ENCODE assay signal across 8 cellular contexts in genomic region chr12:110403146-110403974, GRCh38. TPM values are rescaled to one million over a fixed set of nuclear protein-coding genes. Genes with fewer than 3 reads are reported as not detected.
DNase-seq lines count a peak whose midpoint lies in the region; ATAC-seq and TF ChIP-seq lines count a peak whose summit lies in the region.

Gene ANAPC7 (minus strand): TSS chr12:110403708. CDS start chr12:110403627, 81 bp downstream.

- peak within 1 kb of the TSS; percentile 86 for H3K27ac ChIP-seq in CD4-positive, alpha-beta T cell (ENCODE audit: low read depth, low read length)
- H3K27ac ChIP-seq in epithelial cell of prostate, result peak within 1 kb of the TSS; percentile 90

- peak within 1 kb of the TSS; percentile 98 for H3K4me3 ChIP-seq in mucosa of descending colon

- intact Hi-C loops in CD4-positive, alpha-beta T cell (cut with DNase I, micrococcal nuclease), result loop anchor here (1.0 to 10.0 kb wide), 6 partner anchors 28 to 689 kb away; partner anchors contain the start of genes ANKRD13A (in 1 of the 2), ATP2A2 (in 1 of the 2), FAM222A (in 1 of the 2) and GIT2 (in 1 of the 2)
- intact Hi-C loops in mucosa of descending colon (cut with DNase I, micrococcal nuclease), result no loop called here

- H3K4me3 Mint-ChIP-seq in CD4-positive, alpha-beta T cell, result peak within 1 kb of the TSS; percentile 99

- no peak for TF ChIP-seq CTCF in CD4-positive, alpha-beta T cell (IDR thresholded peaks at IDR 0.05)
- TF ChIP-seq CTCF in mucosa of descending colon (IDR thresholded peaks at IDR 0.05), result no peak

- H3K4me1 Mint-ChIP-seq in CD4-positive, alpha-beta T cell (ENCODE audit: low read depth), result peaks cover 41% of the 10 kb centered on the region

- POLR2A ChIA-PET in CD4-positive, alpha-beta T cell (lab: Charles Lee), result interaction anchor here (0.6 to 2.2 kb wide), 6 partner anchors 17 to 123 kb away, joined by 3 to 12 read pairs (median 6); partner anchors contain the start of genes FAM216A, GPN3, RAD9B and VPS29

- no peaks in the 10 kb centered on the region for H3K27me3 ChIP-seq in CD4-positive, alpha-beta T cell (ENCODE audit: control insufficient read depth, insufficient read depth, low read length)

- H3K9me3 Mint-ChIP-seq in CD4-positive, alpha-beta T cell, result no peaks in the 10 kb centered on the region

- peaks cover 30% of the 10 kb centered on the region for H3K36me3 Mint-ChIP-seq in CD4-positive, alpha-beta T cell (ENCODE audit: low read depth)

- TF ChIP-seq EP300 in Ishikawa (IDR thresholded peaks at IDR 0.05; ENCODE audit: borderline replicate concordance), result no peak

- CTCF ChIA-PET in CD4-positive, alpha-beta T cell (lab: Charles Lee), result interaction anchor here (1.5 to 3.7 kb wide), 3 partner anchors 28 to 65 kb away, joined by 4 to 13 read pairs (median 10); partner anchors contain the start of genes ARPC3, FAM216A and GPN3

- H3K27ac Mint-ChIP-seq in CD4-positive, alpha-beta T cell, result peak within 1 kb of the TSS; percentile 98

- no peaks in the 10 kb centered on the region for H3K27me3 Mint-ChIP-seq in CD4-positive, alpha-beta T cell

- ATAC-seq in CD4-positive, alpha-beta T cell (ENCODE audit: poor library complexity), result peak; percentile 94
- peak; percentile 74 for ATAC-seq in GM21423 (IDR thresholded peaks at IDR 0.05; ENCODE audit: unreplicated experiment)
- ATAC-seq in mucosa of descending colon, result peak; percentile 99

- H3K9me3 ChIP-seq in CD4-positive, alpha-beta T cell (ENCODE audit: control insufficient read depth, low read length), result no peaks in the 10 kb centered on the region
- H3K9me3 ChIP-seq in mucosa of descending colon, result no peaks in the 10 kb centered on the region

- peaks cover 3% of the 10 kb centered on the region for H3K36me3 ChIP-seq in mucosa of descending colon (ENCODE audit: low read depth)

- peaks cover 7% of the 10 kb centered on the region for H3K4me1 ChIP-seq in mucosa of descending colon (ENCODE audit: low read depth)

- TF ChIP-seq RAD21 in Ishikawa (IDR thresholded peaks at IDR 0.05; ENCODE audit: low read depth), result no peak

- DNase-seq in CD4-positive, alpha-beta T cell, result peak; percentile 73 to 86 (median 80)
- DNase-seq in OCI-M2 (lab: John Stamatoyannopoulos, UW; ENCODE audit: unreplicated experiment), result peak; percentile 70
- DNase-seq in activated T-cell treated with anti-CD3 and anti-CD28 coated beads for 4 hours, result peak; percentile 78
- DNase-seq in epithelial cell of prostate (ENCODE audit: low read depth, low spot score), result peak; percentile 69
- DNase-seq in mucosa of descending colon, result peak; percentile 92 to 94 (median 93)
- peak; percentile 68 to 69 for DNase-seq in stimulated activated CD8-positive, alpha-beta memory T cell treated with anti-CD3 and anti-CD28 coated beads, Interleukin-4, amount 100 ng/mL, for 1 hour (ENCODE audit: low read depth in 2 of 2, low spot score in 1 of 2)

TF ChIP-seq in Ishikawa, 13 proteins besides CTCF, POLR2A, EP300 and RAD21:
- TF ChIP-seq YY1 (IDR thresholded peaks at IDR 0.05; ENCODE audit: low read depth), result peak; percentile 92
- TF ChIP-seq FOXM1 (IDR thresholded peaks at IDR 0.05; ENCODE audit: borderline replicate concordance, low read depth), result no peak
- peak; percentile 24; the same call in 1 of the 2 replicates for TF ChIP-seq EGR1 (IDR thresholded peaks at IDR 0.05)
- peak; percentile 66 for TF ChIP-seq USF1 (IDR thresholded peaks at IDR 0.05)
- peak; percentile 25; the same call in 1 of the 2 replicates for TF ChIP-seq TCF12 (IDR thresholded peaks at IDR 0.05; ENCODE audit: low read depth)
- no peak for TF ChIP-seq ZBTB7A (IDR thresholded peaks at IDR 0.05; ENCODE audit: low read depth)
- TF ChIP-seq MAX (IDR thresholded peaks at IDR 0.05), result peak; percentile 98
- peak; percentile 75 for TF ChIP-seq TAF1 (IDR thresholded peaks at IDR 0.05; ENCODE audit: low read depth)

RNA-seq across cellular contexts. Expression of gene ANAPC7, which starts in this region (rescaled TPM):
- 10 to 100 TPM; 16.4 to 18.2 TPM for total RNA-seq in CD4-positive, alpha-beta T cell
- total RNA-seq in mucosa of descending colon, result 10 to 100 TPM; 31.9 to 50.3 (median 32.8) TPM

Comparison
In these comparisons a context has a peak if more than half of its experiments do, and no peak if none do; other contexts are left out.
1. Peak in every context shown above with its lines: DNase-seq, ATAC-seq, H3K4me3 ChIP-seq and H3K27ac ChIP-seq.
2. intact Hi-C loops: an anchor here in CD4-positive, alpha-beta T cell (1.0 to 10.0 kb wide); none called in mucosa of descending colon.